Comparison of ENCODE assay signal across 9 cellular contexts in genomic region chr6:148947621-148948444, GRCh38.
DNase-seq lines count a peak whose midpoint lies in the region; ATAC-seq, FAIRE-seq and TF ChIP-seq lines count a peak whose summit lies in the region.
"Had no signal": no experiment of that assay in that cellular context is flagged by ENCODE, and none has a peak within 500 bp of the region (broad histone marks: within the 10 kb centered on the region; RNA-seq: fewer than 3 reads in every experiment).

No MANE protein-coding gene starts in this region.

- H3K4me1 Mint-ChIP-seq in CD8-positive, alpha-beta memory T cell, result peaks cover 0 to 7% (median 0%) of the 10 kb centered on the region in 3 donors
- no peaks in the 10 kb centered on the region for H3K4me1 Mint-ChIP-seq in activated T-helper 1 cell treated with anti-CD3 and anti-CD28 coated beads, Interleukin-12 subunit alpha, Interleukin-12 subunit beta, Interleukin-2, Interleukin-4 antibody, amounts not matched to agents 30 ng/mL and 10 ng/mL and 1 ng/mL, durations not matched to agents 14 hours and 24 hours and 36 hours (ENCODE audit: low read depth)
- H3K4me1 Mint-ChIP-seq: activated naive CD4-positive, alpha-beta T cell treated with anti-CD3 and anti-CD28 coated beads, Interleukin-2, amount 50 U/mL, for 24 hours had no signal

- WGBS in testis, 2 donors, result 23 to 39% methylated on average over 11 to 12 of the region's 12 CpGs

- no peak overlapping the region for H3K4me3 Mint-ChIP-seq in CD8-positive, alpha-beta memory T cell
- no peak overlapping the region for H3K4me3 Mint-ChIP-seq in activated T-helper 1 cell treated with anti-CD3 and anti-CD28 coated beads, Interleukin-12 subunit alpha, Interleukin-12 subunit beta, Interleukin-2, Interleukin-4 antibody, amounts not matched to agents 30 ng/mL and 10 ng/mL and 1 ng/mL, durations not matched to agents 14 hours and 24 hours and 36 hours
- H3K4me3 Mint-ChIP-seq: activated naive CD4-positive, alpha-beta T cell treated with anti-CD3 and anti-CD28 coated beads, Interleukin-2, amount 50 U/mL, for 24 hours had no signal

- H2AFZ ChIP-seq in Karpas-422 (ENCODE audit: low read length), result no peak overlapping the region

- POLR2A ChIA-PET in CD8-positive, alpha-beta memory T cell (lab: Charles Lee), result no interaction called here

- H3K27me3 Mint-ChIP-seq in CD8-positive, alpha-beta memory T cell, result no peaks in the 10 kb centered on the region
- peaks cover 21% of the 10 kb centered on the region for H3K27me3 Mint-ChIP-seq in activated T-helper 1 cell treated with anti-CD3 and anti-CD28 coated beads, Interleukin-12 subunit alpha, Interleukin-12 subunit beta, Interleukin-2, Interleukin-4 antibody, amounts not matched to agents 30 ng/mL and 10 ng/mL and 1 ng/mL, durations not matched to agents 14 hours and 24 hours and 36 hours (ENCODE audit: insufficient read depth)

- H3K36me3 Mint-ChIP-seq in CD8-positive, alpha-beta memory T cell, result peaks cover 0 to 6% (median 0%) of the 10 kb centered on the region in 3 donors
- no peaks in the 10 kb centered on the region for H3K36me3 Mint-ChIP-seq in activated T-helper 1 cell treated with anti-CD3 and anti-CD28 coated beads, Interleukin-12 subunit alpha, Interleukin-12 subunit beta, Interleukin-2, Interleukin-4 antibody, amounts not matched to agents 30 ng/mL and 10 ng/mL and 1 ng/mL, durations not matched to agents 14 hours and 24 hours and 36 hours (ENCODE audit: low read depth)
- H3K36me3 Mint-ChIP-seq: activated naive CD4-positive, alpha-beta T cell treated with anti-CD3 and anti-CD28 coated beads, Interleukin-2, amount 50 U/mL, for 24 hours had no signal

- peak overlapping the region in 1 of 8 donors; percentile 2 for H3K27ac Mint-ChIP-seq in CD8-positive, alpha-beta memory T cell
- no peak overlapping the region for H3K27ac Mint-ChIP-seq in activated T-helper 1 cell treated with anti-CD3 and anti-CD28 coated beads, Interleukin-12 subunit alpha, Interleukin-12 subunit beta, Interleukin-2, Interleukin-4 antibody, amounts not matched to agents 30 ng/mL and 10 ng/mL and 1 ng/mL, durations not matched to agents 14 hours and 24 hours and 36 hours
- H3K27ac Mint-ChIP-seq: activated naive CD4-positive, alpha-beta T cell treated with anti-CD3 and anti-CD28 coated beads, Interleukin-2, amount 50 U/mL, for 24 hours had no signal

- H3K9me3 ChIP-seq in CD8-positive, alpha-beta memory T cell (ENCODE audit: low read length), result no peaks in the 10 kb centered on the region
- H3K9me3 ChIP-seq in Karpas-422 (ENCODE audit: low read length) (no peaks in the 10 kb centered on the region), testis (no peaks in the 10 kb centered on the region)

- H3K4me1 ChIP-seq in CD8-positive, alpha-beta memory T cell (ENCODE audit: insufficient read depth, low read length), result no peaks in the 10 kb centered on the region
- H3K4me1 ChIP-seq in Karpas-422 (ENCODE audit: low read length), result peaks cover 3% of the 10 kb centered on the region; the same call in 1 of the 2 replicates
- no peaks in the 10 kb centered on the region for H3K4me1 ChIP-seq in testis

- peak; percentile 90 for TF ChIP-seq CTCF in foreskin fibroblast (IDR thresholded peaks at IDR 0.05; ENCODE audit: low read depth, low read length)
- TF ChIP-seq CTCF in testis (IDR thresholded peaks at IDR 0.05), result peak; percentile 77 to 87 (median 85)

- no peak overlapping the region for H3K9ac ChIP-seq in Karpas-422 (ENCODE audit: low read length)

- H4K20me1 ChIP-seq in Karpas-422 (ENCODE audit: insufficient read depth, low read depth, low read length), result no peaks in the 10 kb centered on the region

- ATAC-seq in GM19463 (IDR thresholded peaks at IDR 0.05; ENCODE audit: unreplicated experiment), result peak; percentile 90

- no peaks in the 10 kb centered on the region for H3K36me3 ChIP-seq in CD8-positive, alpha-beta memory T cell (ENCODE audit: insufficient read depth, low read length)
- H3K36me3 ChIP-seq in Karpas-422 (ENCODE audit: insufficient read depth, low read length), result no peaks in the 10 kb centered on the region
- no peaks in the 10 kb centered on the region for H3K36me3 ChIP-seq in testis (ENCODE audit: low read depth, missing control alignments)

- CTCF ChIA-PET in CD8-positive, alpha-beta memory T cell (lab: Charles Lee), result interaction anchor here (0.5 to 1.4 kb wide), 10 partner anchors 9 to 388 kb away, joined by 3 to 5 read pairs (median 3); no protein-coding TSS in a partner anchor

- H3K9me3 Mint-ChIP-seq in CD8-positive, alpha-beta memory T cell, result no peaks in the 10 kb centered on the region
- H3K9me3 Mint-ChIP-seq in activated T-helper 1 cell treated with anti-CD3 and anti-CD28 coated beads, Interleukin-12 subunit alpha, Interleukin-12 subunit beta, Interleukin-2, Interleukin-4 antibody, amounts not matched to agents 30 ng/mL and 10 ng/mL and 1 ng/mL, durations not matched to agents 14 hours and 24 hours and 36 hours, result no peaks in the 10 kb centered on the region
- H3K9me3 Mint-ChIP-seq: activated naive CD4-positive, alpha-beta T cell treated with anti-CD3 and anti-CD28 coated beads, Interleukin-2, amount 50 U/mL, for 24 hours had no signal

- no peaks in the 10 kb centered on the region for H3K27me3 ChIP-seq in CD8-positive, alpha-beta memory T cell (ENCODE audit: insufficient read depth, low read length, poor library complexity, severe bottlenecking)
- H3K27me3 ChIP-seq in Karpas-422 (ENCODE audit: low read length), result no peaks in the 10 kb centered on the region
- H3K27me3 ChIP-seq in testis, result no peaks in the 10 kb centered on the region

- no peaks in the 10 kb centered on the region for H3K9me2 ChIP-seq in Karpas-422 (replicated peaks; ENCODE audit: insufficient read depth, low read length)

- peak; percentile 4 for FAIRE-seq in RCC 7860 (lab: Jason Lieb, UNC)

- H3K4me2 ChIP-seq in Karpas-422 (ENCODE audit: low read depth, low read length, poor library complexity, severe bottlenecking), result no peak overlapping the region

- intact Hi-C loops in activated T-helper 1 cell treated with anti-CD3 and anti-CD28 coated beads, Interleukin-12 subunit alpha, Interleukin-12 subunit beta, Interleukin-2, Interleukin-4 antibody, amounts not matched to agents 30 ng/mL and 10 ng/mL and 1 ng/mL, durations not matched to agents 14 hours and 24 hours and 36 hours (cut with micrococcal nuclease), result loop anchor here (1.0 to 5.0 kb wide), 5 partner anchors 202 to 569 kb away; no protein-coding TSS in a partner anchor
- intact Hi-C loops in testis (cut with DNase I; ENCODE audit: low total_unique reads), result loop anchor here (10.0 kb wide), 1 partner anchor 203 kb away; the partner anchor contains the start of gene UST

- H3K4me3 ChIP-seq in CD8-positive, alpha-beta memory T cell (ENCODE audit: low read length), result no peak overlapping the region
- no peak overlapping the region for H3K4me3 ChIP-seq in Karpas-422 (ENCODE audit: low read length)
- no peak overlapping the region for H3K4me3 ChIP-seq in foreskin fibroblast (ENCODE audit: low read depth in 1 of 2, low read length in 2 of 2)
- no peak overlapping the region for H3K4me3 ChIP-seq in testis

- H3K27ac ChIP-seq in CD8-positive, alpha-beta memory T cell (ENCODE audit: low read depth, low read length), result no peak overlapping the region
- H3K27ac ChIP-seq in Karpas-422 (ENCODE audit: low read length), result no peak overlapping the region
- no peak overlapping the region for H3K27ac ChIP-seq in testis

- H3K79me2 ChIP-seq in Karpas-422 (ENCODE audit: low read length), result no peaks in the 10 kb centered on the region

- peak; percentile 60 to 88 (median 73) for DNase-seq in CD8-positive, alpha-beta memory T cell
- DNase-seq in Karpas-422, result peak; percentile 88
- peak; percentile 53 for DNase-seq in RCC 7860 (ENCODE audit: low spot score)
- peak; percentile 54 for DNase-seq in activated T-helper 1 cell treated with anti-CD3 and anti-CD28 coated beads, Interleukin-12 subunit alpha, Interleukin-12 subunit beta, Interleukin-2, Interleukin-4 antibody, amounts not matched to agents 30 ng/mL and 10 ng/mL and 1 ng/mL, durations not matched to agents 14 hours and 24 hours and 36 hours (ENCODE audit: low spot score)
- peak; percentile 65 to 91 for DNase-seq in foreskin fibroblast
- peak in 54 of 56 donors; percentile 8 to 92 (median 69) for DNase-seq in nucleus accumbens (lab: John Stamatoyannopoulos, UW)
- peak; percentile 94 for DNase-seq in testis

- no peak for TF ChIP-seq POLR2A in testis (IDR thresholded peaks at IDR 0.05)
